ENCODE assay signal across 9 cellular contexts in the genomic region with DNA sequence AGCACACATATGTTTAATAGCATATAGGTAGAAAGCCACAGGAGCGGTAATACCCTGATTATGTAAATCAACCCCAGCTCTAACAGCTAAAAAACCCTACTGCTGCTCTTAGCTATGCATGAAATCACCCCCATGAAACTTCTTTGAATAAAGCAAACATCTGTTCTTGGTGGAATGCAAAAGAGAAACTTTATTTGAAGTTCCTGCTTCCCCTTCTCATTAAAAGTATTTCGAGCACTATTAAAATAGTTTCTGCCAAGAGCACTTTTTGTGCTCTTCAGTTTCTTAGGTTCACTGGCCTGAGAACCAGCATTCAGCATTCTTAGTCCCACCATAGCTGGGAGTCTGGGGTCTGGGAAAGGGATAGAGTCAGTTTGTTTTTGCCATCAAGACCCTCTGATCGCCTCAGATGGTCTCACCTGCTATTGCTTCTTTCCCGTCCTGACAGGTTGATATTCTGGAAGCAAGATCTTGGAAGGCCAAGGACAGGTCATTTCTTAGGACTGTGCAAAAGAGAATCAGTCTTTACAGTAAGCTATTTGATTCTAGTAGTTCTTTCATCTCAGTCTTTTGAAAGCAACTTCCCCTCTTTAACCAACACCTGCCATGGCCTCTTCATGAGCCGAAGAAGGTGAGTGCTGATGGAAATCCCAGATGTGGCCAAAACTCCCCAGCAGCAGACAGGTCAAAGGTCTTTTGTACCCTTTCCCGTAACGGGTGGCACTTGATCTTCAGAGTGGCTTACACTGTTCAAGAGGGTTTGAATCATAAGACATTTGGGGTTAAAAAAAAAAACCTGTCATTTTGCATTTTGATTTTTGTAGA.
DNase-seq lines count a peak whose midpoint lies in the region; ATAC-seq lines count a peak whose summit lies in the region.
"Had no signal": no experiment of that assay in that cellular context is flagged by ENCODE, and none has a peak within 500 bp of the region (broad histone marks: within the 10 kb centered on the region; RNA-seq: fewer than 3 reads in every experiment).

No MANE protein-coding gene starts in this region.

- H3K36me3 Mint-ChIP-seq in T-helper 2 cell treated with Interferon-gamma antibody and Interleukin-4, amounts not matched to agents 5 μg/mL and 100 μg/mL, for 36 hours (ENCODE audit: low read depth): no peaks in the 10 kb centered on the region

- H3K9me3 Mint-ChIP-seq in T-helper 2 cell treated with Interferon-gamma antibody and Interleukin-4, amounts not matched to agents 5 μg/mL and 100 μg/mL, for 36 hours: peaks cover 3% of the 10 kb centered on the region

- peak; percentile 71 for ATAC-seq in GM19324 (IDR thresholded peaks at IDR 0.05; ENCODE audit: low FRiP score, unreplicated experiment)
- ATAC-seq in HG03039 (IDR thresholded peaks at IDR 0.05; ENCODE audit: unreplicated experiment): peak; percentile 56

- H3K4me3 Mint-ChIP-seq in T-helper 2 cell treated with Interferon-gamma antibody and Interleukin-4, amounts not matched to agents 5 μg/mL and 100 μg/mL, for 36 hours: no peak overlapping the region

- peak; percentile 26 for DNase-seq in EH (ENCODE audit: low read depth)
- DNase-seq in T-helper 2 cell treated with Interferon-gamma antibody and Interleukin-4, amounts not matched to agents 5 μg/mL and 100 μg/mL, for 36 hours (ENCODE audit: low spot score): no peak
- DNase-seq in H4 (ENCODE audit: low spot score): no peak
- no peak for DNase-seq in NCI-H2029 treated with DMSO at 0.1 percent for 48 hours (lab: John Stamatoyannopoulos, UW)
- DNase-seq in OCI-M2 (lab: John Stamatoyannopoulos, UW; ENCODE audit: unreplicated experiment): no peak
- DNase-seq in NCI-H510A treated with DMSO at 0.1 percent for 48 hours (lab: John Stamatoyannopoulos, UW): no peak
- DNase-seq: left ventricle myocardium superior had no signal

- no peaks in the 10 kb centered on the region for H3K27me3 Mint-ChIP-seq in T-helper 2 cell treated with Interferon-gamma antibody and Interleukin-4, amounts not matched to agents 5 μg/mL and 100 μg/mL, for 36 hours (ENCODE audit: low read depth)

- H3K27ac Mint-ChIP-seq in T-helper 2 cell treated with Interferon-gamma antibody and Interleukin-4, amounts not matched to agents 5 μg/mL and 100 μg/mL, for 36 hours: peak overlapping the region; percentile 13

- peaks cover 17% of the 10 kb centered on the region for H3K4me1 Mint-ChIP-seq in T-helper 2 cell treated with Interferon-gamma antibody and Interleukin-4, amounts not matched to agents 5 μg/mL and 100 μg/mL, for 36 hours (ENCODE audit: low read depth)
